In genomic region chr4:110631582-110632505, GRCh38 we compare ENCODE assay signal across 1 cellular context.
TF ChIP-seq lines count a peak whose summit lies in the region.

No MANE protein-coding gene starts in this region.

TF ChIP-seq in HepG2, 621 proteins besides CTCF, POLR2A, EP300 and RAD21 (continued from another document and continues in another):
- TF ChIP-seq, protein P1, sequence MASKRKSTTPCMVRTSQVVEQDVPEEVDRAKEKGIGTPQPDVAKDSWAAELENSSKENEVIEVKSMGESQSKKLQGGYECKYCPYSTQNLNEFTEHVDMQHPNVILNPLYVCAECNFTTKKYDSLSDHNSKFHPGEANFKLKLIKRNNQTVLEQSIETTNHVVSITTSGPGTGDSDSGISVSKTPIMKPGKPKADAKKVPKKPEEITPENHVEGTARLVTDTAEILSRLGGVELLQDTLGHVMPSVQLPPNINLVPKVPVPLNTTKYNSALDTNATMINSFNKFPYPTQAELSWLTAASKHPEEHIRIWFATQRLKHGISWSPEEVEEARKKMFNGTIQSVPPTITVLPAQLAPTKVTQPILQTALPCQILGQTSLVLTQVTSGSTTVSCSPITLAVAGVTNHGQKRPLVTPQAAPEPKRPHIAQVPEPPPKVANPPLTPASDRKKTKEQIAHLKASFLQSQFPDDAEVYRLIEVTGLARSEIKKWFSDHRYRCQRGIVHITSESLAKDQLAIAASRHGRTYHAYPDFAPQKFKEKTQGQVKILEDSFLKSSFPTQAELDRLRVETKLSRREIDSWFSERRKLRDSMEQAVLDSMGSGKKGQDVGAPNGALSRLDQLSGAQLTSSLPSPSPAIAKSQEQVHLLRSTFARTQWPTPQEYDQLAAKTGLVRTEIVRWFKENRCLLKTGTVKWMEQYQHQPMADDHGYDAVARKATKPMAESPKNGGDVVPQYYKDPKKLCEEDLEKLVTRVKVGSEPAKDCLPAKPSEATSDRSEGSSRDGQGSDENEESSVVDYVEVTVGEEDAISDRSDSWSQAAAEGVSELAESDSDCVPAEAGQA (IDR thresholded peaks at IDR 0.05; ENCODE audit: low read depth), result no peak
- TF ChIP-seq, protein P1 (CRISPR knock-in tag; IDR thresholded peaks at IDR 0.05; ENCODE audit: borderline replicate concordance), result no peak
- no peak for TF ChIP-seq LCORL (IDR thresholded peaks at IDR 0.05)
- 0 out of 2 replicates have a peak, but pooled peaks have one; percentile 35 for TF ChIP-seq LCORL (CRISPR knock-in tag; IDR thresholded peaks at IDR 0.05)
- TF ChIP-seq, protein P2, sequence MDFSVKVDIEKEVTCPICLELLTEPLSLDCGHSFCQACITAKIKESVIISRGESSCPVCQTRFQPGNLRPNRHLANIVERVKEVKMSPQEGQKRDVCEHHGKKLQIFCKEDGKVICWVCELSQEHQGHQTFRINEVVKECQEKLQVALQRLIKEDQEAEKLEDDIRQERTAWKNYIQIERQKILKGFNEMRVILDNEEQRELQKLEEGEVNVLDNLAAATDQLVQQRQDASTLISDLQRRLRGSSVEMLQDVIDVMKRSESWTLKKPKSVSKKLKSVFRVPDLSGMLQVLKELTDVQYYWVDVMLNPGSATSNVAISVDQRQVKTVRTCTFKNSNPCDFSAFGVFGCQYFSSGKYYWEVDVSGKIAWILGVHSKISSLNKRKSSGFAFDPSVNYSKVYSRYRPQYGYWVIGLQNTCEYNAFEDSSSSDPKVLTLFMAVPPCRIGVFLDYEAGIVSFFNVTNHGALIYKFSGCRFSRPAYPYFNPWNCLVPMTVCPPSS (IDR thresholded peaks at IDR 0.05), result no peak
- TF ChIP-seq ISX (CRISPR knock-in tag; conservative IDR thresholded peaks at IDR 0.05), result no peak
- TF ChIP-seq HOXA9 (CRISPR knock-in tag; IDR thresholded peaks at IDR 0.05; ENCODE audit: borderline replicate concordance), result 0 out of 2 replicates have a peak, but pooled peaks have one; percentile 22
- TF ChIP-seq FOXO4 (CRISPR knock-in tag; conservative IDR thresholded peaks at IDR 0.05), result no peak
- TF ChIP-seq ZNF775 (CRISPR knock-in tag; IDR thresholded peaks at IDR 0.05; ENCODE audit: borderline replicate concordance), result no peak
- TF ChIP-seq, protein P3, sequence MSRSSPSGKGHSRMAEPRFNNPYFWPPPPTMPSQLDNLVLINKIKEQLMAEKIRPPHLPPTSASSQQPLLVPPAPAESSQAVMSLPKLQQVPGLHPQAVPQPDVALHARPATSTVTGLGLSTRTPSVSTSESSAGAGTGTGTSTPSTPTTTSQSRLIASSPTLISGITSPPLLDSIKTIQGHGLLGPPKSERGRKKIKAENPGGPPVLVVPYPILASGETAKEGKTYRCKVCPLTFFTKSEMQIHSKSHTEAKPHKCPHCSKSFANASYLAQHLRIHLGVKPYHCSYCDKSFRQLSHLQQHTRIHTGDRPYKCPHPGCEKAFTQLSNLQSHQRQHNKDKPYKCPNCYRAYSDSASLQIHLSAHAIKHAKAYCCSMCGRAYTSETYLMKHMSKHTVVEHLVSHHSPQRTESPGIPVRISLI (CRISPR knock-in tag; IDR thresholded peaks at IDR 0.05; ENCODE audit: borderline replicate concordance), result no peak
- no peak for TF ChIP-seq SNAPC5 (CRISPR knock-in tag; IDR thresholded peaks at IDR 0.05; ENCODE audit: borderline replicate concordance)
- no peak for TF ChIP-seq RXRB (CRISPR knock-in tag; IDR thresholded peaks at IDR 0.05; ENCODE audit: borderline replicate concordance)
- no peak for TF ChIP-seq ZNF792 (CRISPR knock-in tag; IDR thresholded peaks at IDR 0.05)
- no peak for TF ChIP-seq RFX3 (CRISPR knock-in tag; IDR thresholded peaks at IDR 0.05)
- no peak for TF ChIP-seq ATAD3A (CRISPR knock-in tag; IDR thresholded peaks at IDR 0.05)
- TF ChIP-seq ZNF251 (CRISPR knock-in tag; IDR thresholded peaks at IDR 0.05), result no peak
- no peak for TF ChIP-seq SOX6 (IDR thresholded peaks at IDR 0.05)
- TF ChIP-seq SOX6 (CRISPR knock-in tag; IDR thresholded peaks at IDR 0.05), result no peak
- no peak for TF ChIP-seq MZF1 (CRISPR knock-in tag; IDR thresholded peaks at IDR 0.05; ENCODE audit: borderline replicate concordance)
- TF ChIP-seq ZNF883 (CRISPR knock-in tag; IDR thresholded peaks at IDR 0.05; ENCODE audit: not compliant biosample characterization), result peak; percentile 31
- 0 out of 2 replicates have a peak, but pooled peaks have one; percentile 33 for TF ChIP-seq FOXO1 (CRISPR knock-in tag; IDR thresholded peaks at IDR 0.05)
- TF ChIP-seq ZNF20 (CRISPR knock-in tag; IDR thresholded peaks at IDR 0.05), result no peak
- TF ChIP-seq ZFP1 (CRISPR knock-in tag; IDR thresholded peaks at IDR 0.05), result no peak
- TF ChIP-seq ZZZ3 (CRISPR knock-in tag; IDR thresholded peaks at IDR 0.05; ENCODE audit: borderline replicate concordance), result no peak
- TF ChIP-seq, protein P4, sequence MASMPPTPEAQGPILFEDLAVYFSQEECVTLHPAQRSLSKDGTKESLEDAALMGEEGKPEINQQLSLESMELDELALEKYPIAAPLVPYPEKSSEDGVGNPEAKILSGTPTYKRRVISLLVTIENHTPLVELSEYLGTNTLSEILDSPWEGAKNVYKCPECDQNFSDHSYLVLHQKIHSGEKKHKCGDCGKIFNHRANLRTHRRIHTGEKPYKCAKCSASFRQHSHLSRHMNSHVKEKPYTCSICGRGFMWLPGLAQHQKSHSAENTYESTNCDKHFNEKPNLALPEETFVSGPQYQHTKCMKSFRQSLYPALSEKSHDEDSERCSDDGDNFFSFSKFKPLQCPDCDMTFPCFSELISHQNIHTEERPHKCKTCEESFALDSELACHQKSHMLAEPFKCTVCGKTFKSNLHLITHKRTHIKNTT (CRISPR knock-in tag; IDR thresholded peaks at IDR 0.05), result no peak
- no peak for TF ChIP-seq TOPORS (CRISPR knock-in tag; IDR thresholded peaks at IDR 0.05)
- TF ChIP-seq CAMTA2 (CRISPR knock-in tag; IDR thresholded peaks at IDR 0.05; ENCODE audit: borderline replicate concordance), result no peak
- no peak for TF ChIP-seq BATF2 (CRISPR knock-in tag; IDR thresholded peaks at IDR 0.05)
- no peak for TF ChIP-seq MIER3 (CRISPR knock-in tag; IDR thresholded peaks at IDR 0.05; ENCODE audit: borderline replicate concordance)
- TF ChIP-seq TEAD3 (CRISPR knock-in tag; optimal IDR thresholded peaks at IDR 0.05; ENCODE audit: borderline replicate concordance), result peak; percentile 13
- no peak for TF ChIP-seq ZNF614 (CRISPR knock-in tag; IDR thresholded peaks at IDR 0.05; ENCODE audit: borderline replicate concordance)
- TF ChIP-seq ZNF367 (CRISPR knock-in tag; IDR thresholded peaks at IDR 0.05; ENCODE audit: borderline replicate concordance), result no peak
- TF ChIP-seq ZNF510 (CRISPR knock-in tag; IDR thresholded peaks at IDR 0.05; ENCODE audit: low read depth), result no peak
- TF ChIP-seq SMARCE1 (IDR thresholded peaks at IDR 0.05; ENCODE audit: borderline replicate concordance), result no peak
- TF ChIP-seq ZFP82 (CRISPR knock-in tag; IDR thresholded peaks at IDR 0.05; ENCODE audit: borderline replicate concordance), result no peak
- TF ChIP-seq ZNF383 (CRISPR knock-in tag; IDR thresholded peaks at IDR 0.05; ENCODE audit: borderline replicate concordance), result no peak
- no peak for TF ChIP-seq ZNF891 (CRISPR knock-in tag; IDR thresholded peaks at IDR 0.05)
- no peak for TF ChIP-seq NONO (IDR thresholded peaks at IDR 0.05)
- peak; percentile 61; the same call in 1 of the 2 replicates for TF ChIP-seq NONO (CRISPR knock-in tag; conservative IDR thresholded peaks at IDR 0.05)
- TF ChIP-seq FOSL2 (CRISPR knock-in tag; IDR thresholded peaks at IDR 0.05), result no peak
- TF ChIP-seq ZNF33B (CRISPR knock-in tag; IDR thresholded peaks at IDR 0.05), result no peak
- TF ChIP-seq GFI1 (CRISPR knock-in tag; IDR thresholded peaks at IDR 0.05; ENCODE audit: borderline replicate concordance), result no peak
- no peak for TF ChIP-seq ZNF567 (CRISPR knock-in tag; IDR thresholded peaks at IDR 0.05; ENCODE audit: borderline replicate concordance)
- no peak for TF ChIP-seq CC2D1A (CRISPR knock-in tag; IDR thresholded peaks at IDR 0.05)
- TF ChIP-seq HNRNPUL1 (IDR thresholded peaks at IDR 0.05; ENCODE audit: low read depth, low read length), result no peak
- TF ChIP-seq RFX1 (IDR thresholded peaks at IDR 0.05), result no peak
- no peak for TF ChIP-seq ZNF781 (CRISPR knock-in tag; IDR thresholded peaks at IDR 0.05; ENCODE audit: borderline replicate concordance, not compliant biosample characterization)
- TF ChIP-seq FOXP1 (IDR thresholded peaks at IDR 0.05), result no peak
- no peak for TF ChIP-seq FOXP1 (CRISPR knock-in tag; IDR thresholded peaks at IDR 0.05)
- TF ChIP-seq, protein P5, sequence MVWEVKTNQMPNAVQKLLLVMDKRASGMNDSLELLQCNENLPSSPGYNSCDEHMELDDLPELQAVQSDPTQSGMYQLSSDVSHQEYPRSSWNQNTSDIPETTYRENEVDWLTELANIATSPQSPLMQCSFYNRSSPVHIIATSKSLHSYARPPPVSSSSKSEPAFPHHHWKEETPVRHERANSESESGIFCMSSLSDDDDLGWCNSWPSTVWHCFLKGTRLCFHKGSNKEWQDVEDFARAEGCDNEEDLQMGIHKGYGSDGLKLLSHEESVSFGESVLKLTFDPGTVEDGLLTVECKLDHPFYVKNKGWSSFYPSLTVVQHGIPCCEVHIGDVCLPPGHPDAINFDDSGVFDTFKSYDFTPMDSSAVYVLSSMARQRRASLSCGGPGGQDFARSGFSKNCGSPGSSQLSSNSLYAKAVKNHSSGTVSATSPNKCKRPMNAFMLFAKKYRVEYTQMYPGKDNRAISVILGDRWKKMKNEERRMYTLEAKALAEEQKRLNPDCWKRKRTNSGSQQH (CRISPR knock-in tag; IDR thresholded peaks at IDR 0.05; ENCODE audit: low read depth), result no peak
- TF ChIP-seq TCF12 (IDR thresholded peaks at IDR 0.05), result no peak
- TF ChIP-seq TCF12 (CRISPR knock-in tag; IDR thresholded peaks at IDR 0.05), result no peak
- no peak for TF ChIP-seq MAFF (IDR thresholded peaks at IDR 0.05; ENCODE audit: low read depth, low read length)
- no peak for TF ChIP-seq ZNF138 (CRISPR knock-in tag; IDR thresholded peaks at IDR 0.05; ENCODE audit: low read depth)
- no peak for TF ChIP-seq ZNF207 (IDR thresholded peaks at IDR 0.05; ENCODE audit: borderline replicate concordance)
- 0 out of 2 replicates have a peak, but pooled peaks have one; percentile 35 for TF ChIP-seq MTA1 (CRISPR knock-in tag; IDR thresholded peaks at IDR 0.05; ENCODE audit: borderline replicate concordance)
